8 cellular contexts compared by ENCODE assay signal in genomic region chr16:89171216-89172170, GRCh38.
A peak's percentile ranks its signal among the peaks of the same experiment; 100 is the strongest.
DNase-seq lines count a peak whose midpoint lies in the region; ATAC-seq lines count a peak whose summit lies in the region.

Gene CDH15 (plus strand): TSS chr16:89171748. CDS start chr16:89171832, 84 bp downstream.

- peaks cover 15% of the 10 kb centered on the region for H3K27me3 ChIP-seq in ACC112 (ENCODE audit: insufficient read depth, low read length)

- no peaks in the 10 kb centered on the region for H3K79me2 ChIP-seq in ACC112 (ENCODE audit: control insufficient read depth, insufficient read depth, low read length, unreplicated experiment)

- DNase-seq in NCI-H345 (lab: John Stamatoyannopoulos, UW) (peak; percentile 94), cerebellar nuclear complex (lab: John Stamatoyannopoulos, UW) (peak; percentile 90 to 92), kidney tubule cell (ENCODE audit: low spot score) (peak; percentile 95)
- DNase-seq in activated CD4-positive, alpha-beta T cell treated with anti-CD3 and anti-CD28 coated beads for 1 hour = peak; percentile 89
- DNase-seq in stimulated activated CD4-positive, alpha-beta T cell treated with anti-CD3 and anti-CD28 coated beads, Interleukin-15, amount 100 ng/mL, for 48 hours (ENCODE audit: low read depth in 2 of 2) = peak; percentile 93 to 95

- peak; percentile 83 for ATAC-seq in GM19025 (IDR thresholded peaks at IDR 0.05; ENCODE audit: low read depth, unreplicated experiment)
- ATAC-seq in HG03280 (IDR thresholded peaks at IDR 0.05; ENCODE audit: unreplicated experiment) = peak; percentile 80

- no peaks in the 10 kb centered on the region for H3K36me3 ChIP-seq in ACC112 (ENCODE audit: insufficient read depth, low read length)

- peaks cover 9% of the 10 kb centered on the region for H3K4me1 ChIP-seq in ACC112 (ENCODE audit: control insufficient read depth, insufficient read depth, low read length, unreplicated experiment)

- H3K4me3 ChIP-seq in ACC112 (ENCODE audit: low read depth, low read length) = peak within 1 kb of the TSS; percentile 5; the same call in 1 of the 2 replicates

- no peak within 1 kb of the TSS for H3K27ac ChIP-seq in ACC112 (ENCODE audit: low read depth, low read length)

- H2AFZ ChIP-seq in ACC112 (ENCODE audit: low read length, unreplicated experiment) = no peak within 1 kb of the TSS
